ENCODE assay signal across 8 cellular contexts in the genomic region with DNA sequence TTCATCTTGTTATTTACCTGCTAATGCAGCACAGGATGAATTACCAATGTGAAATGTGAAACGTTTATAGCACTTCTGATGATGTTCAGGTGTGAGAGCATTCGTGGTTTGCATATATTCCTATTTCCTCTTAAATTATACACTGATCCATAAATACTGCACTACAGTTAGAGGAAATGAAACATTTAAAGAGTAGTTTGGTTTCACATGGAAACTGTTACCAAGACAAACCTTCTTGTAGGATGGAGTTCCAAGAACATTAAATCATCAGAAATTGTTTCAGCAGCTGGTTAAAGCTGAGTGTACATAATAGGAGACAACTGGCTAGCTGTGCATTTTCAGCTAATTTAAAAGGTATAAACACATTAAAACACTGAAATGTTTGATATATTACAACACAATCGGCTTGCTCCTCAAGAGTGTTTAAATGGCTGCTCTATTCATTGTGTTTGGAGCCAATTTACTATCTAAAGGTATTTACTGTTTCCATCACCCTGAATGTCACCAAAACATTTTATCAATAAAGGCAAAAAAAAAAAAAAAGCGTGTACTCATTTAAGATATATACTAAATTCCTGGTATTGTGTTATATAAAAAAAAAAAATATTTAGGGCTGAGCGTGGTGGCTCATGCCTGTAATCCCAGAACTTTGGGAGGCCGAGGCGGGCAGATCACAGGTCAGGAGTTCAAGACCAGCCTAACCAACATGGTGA.
DNase-seq lines count a peak whose midpoint lies in the region; ATAC-seq and TF ChIP-seq lines count a peak whose summit lies in the region.

No MANE protein-coding gene starts in this region.

- no peaks in the 10 kb centered on the region for H3K27me3 Mint-ChIP-seq in naive thymus-derived CD8-positive, alpha-beta T cell

- no peaks in the 10 kb centered on the region for H3K9me3 Mint-ChIP-seq in naive thymus-derived CD8-positive, alpha-beta T cell

- TF ChIP-seq CTCF in left lung (IDR thresholded peaks at IDR 0.05) = no peak

- intact Hi-C loops in left lung (cut with DNase I) = no loop called here

- H3K4me3 Mint-ChIP-seq in naive thymus-derived CD8-positive, alpha-beta T cell = no peak overlapping the region

- peaks cover 0 to 5% of the 10 kb centered on the region in 2 donors for H3K36me3 ChIP-seq in left lung

- H3K4me1 ChIP-seq in left lung = peaks cover 0 to 16% of the 10 kb centered on the region in 2 donors

- H3K27me3 ChIP-seq in left lung = no peaks in the 10 kb centered on the region

- H3K9me3 ChIP-seq in left lung = no peaks in the 10 kb centered on the region

- H3K4me3 ChIP-seq in left lung = no peak overlapping the region

- peaks cover 10 to 25% (median 24%) of the 10 kb centered on the region in 4 donors for H3K4me1 Mint-ChIP-seq in naive thymus-derived CD8-positive, alpha-beta T cell

- DNase-seq in GM04503 (ENCODE audit: low read depth) = peak; percentile 76
- peak; percentile 47 for DNase-seq in OCI-M1 (lab: John Stamatoyannopoulos, UW)
- no peak for DNase-seq in left lung
- DNase-seq in NCI-H446 treated with DMSO at 0.1 percent for 48 hours (lab: John Stamatoyannopoulos, UW) = no peak
- DNase-seq in naive thymus-derived CD8-positive, alpha-beta T cell = no peak
- DNase-seq in NCI-H2227 treated with DMSO at 0.1 percent for 48 hours (lab: John Stamatoyannopoulos, UW) = no peak
- DNase-seq in cortex of kidney (lab: John Stamatoyannopoulos, UW) = no peak

- H3K27ac ChIP-seq in left lung = no peak overlapping the region

- POLR2A ChIA-PET in naive thymus-derived CD8-positive, alpha-beta T cell (lab: Charles Lee) = no interaction called here

- H3K27ac Mint-ChIP-seq in naive thymus-derived CD8-positive, alpha-beta T cell = peak overlapping the region in 1 of 10 donors; percentile 16

- H3K36me3 Mint-ChIP-seq in naive thymus-derived CD8-positive, alpha-beta T cell = peaks cover 4 to 71% (median 51%) of the 10 kb centered on the region in 3 donors

- ATAC-seq in GM21786 (IDR thresholded peaks at IDR 0.05; ENCODE audit: unreplicated experiment) (peak; percentile 58), left lung (peak; percentile 87)
- no peak for ATAC-seq in naive thymus-derived CD8-positive, alpha-beta T cell

Comparison
In these comparisons a context has a peak if more than half of its experiments do, and no peak if none do; other contexts are left out.
1. DNase-seq: peak in GM04503 (single experiment) and OCI-M1 (single experiment); none in left lung (0 of 2), NCI-H446 treated with DMSO at 0.1 percent for 48 hours (single experiment), naive thymus-derived CD8-positive, alpha-beta T cell (0 of 10), NCI-H2227 treated with DMSO at 0.1 percent for 48 hours (single experiment) and cortex of kidney (single experiment).
2. ATAC-seq: peak in GM21786 (single experiment) and left lung (single experiment); none in naive thymus-derived CD8-positive, alpha-beta T cell (0 of 2).